Comparison of ENCODE assay signal across 26 cellular contexts in the genomic region with DNA sequence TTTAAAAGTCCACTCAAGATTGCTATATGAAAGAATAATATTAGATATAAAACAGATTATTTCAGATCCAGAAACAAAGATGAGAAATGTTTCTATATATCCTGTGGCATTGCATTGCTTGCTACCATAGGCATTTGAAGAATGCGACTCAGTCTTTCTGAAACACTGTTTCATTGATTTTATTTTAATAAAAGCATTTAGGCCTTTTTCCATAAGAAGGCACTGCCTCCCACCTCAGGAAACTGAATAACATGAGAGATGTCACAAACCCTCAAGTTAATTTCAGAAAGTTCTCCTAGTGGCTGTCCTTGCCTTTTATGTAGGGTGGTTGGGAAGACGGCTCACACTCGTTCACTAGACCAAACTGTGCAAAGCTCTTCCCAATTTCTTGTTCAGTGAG. TPM values are rescaled to one million over a fixed set of nuclear protein-coding genes. Genes with fewer than 3 reads are reported as not detected.
"Had no signal": no experiment of that assay in that cellular context is flagged by ENCODE, and none has a peak within 500 bp of the region (broad histone marks: within the 10 kb centered on the region; RNA-seq: fewer than 3 reads in every experiment).

No MANE protein-coding gene starts in this region.

- H3K27me3 ChIP-seq: cardiac muscle cell, spleen, thyroid gland, upper lobe of right lung had no signal

- H3K36me3 ChIP-seq: cardiac muscle cell, spleen, thyroid gland, upper lobe of right lung had no signal

- H3K27ac ChIP-seq: cardiac muscle cell, spleen, thyroid gland, upper lobe of right lung had no signal

- ATAC-seq: left ventricle myocardium superior, upper lobe of right lung had no signal

- H3K9me3 ChIP-seq: thyroid gland, upper lobe of right lung had no signal

- H3K27ac Mint-ChIP-seq: activated B cell treated with CpG ODN at 0.5 μM for 24 hours; activated CD4-positive, alpha-beta memory T cell treated with anti-CD3 and anti-CD28 coated beads for 36 hours; activated naive CD4-positive, alpha-beta T cell treated with anti-CD3 and anti-CD28 coated beads for 36 hours; activated naive CD8-positive, alpha-beta T cell treated with anti-CD3 and anti-CD28 coated beads, Interleukin-2, amount 10 ng/mL, durations not matched to agents 7 days and 5 days; stimulated activated naive CD8-positive, alpha-beta T cell treated with anti-CD3 and anti-CD28 coated beads, Interleukin-15, Interleukin-2, amounts not matched to agents 100 ng/mL and 50 ng/mL, for 24 hours had no signal

- H3K4me3 Mint-ChIP-seq: activated B cell treated with CpG ODN at 0.5 μM for 24 hours; activated CD4-positive, alpha-beta memory T cell treated with anti-CD3 and anti-CD28 coated beads for 36 hours; activated naive CD4-positive, alpha-beta T cell treated with anti-CD3 and anti-CD28 coated beads for 36 hours; activated naive CD8-positive, alpha-beta T cell treated with anti-CD3 and anti-CD28 coated beads, Interleukin-2, amount 10 ng/mL, durations not matched to agents 7 days and 5 days; nephron progenitor cell; stimulated activated naive CD8-positive, alpha-beta T cell treated with anti-CD3 and anti-CD28 coated beads, Interleukin-15, Interleukin-2, amounts not matched to agents 100 ng/mL and 50 ng/mL, for 24 hours had no signal

- H3K27me3 Mint-ChIP-seq: activated B cell treated with CpG ODN at 0.5 μM for 24 hours had no signal

- H3K4me3 ChIP-seq: cardiac muscle cell, spleen, thyroid gland, upper lobe of right lung had no signal

- H3K4me1 Mint-ChIP-seq: activated B cell treated with CpG ODN at 0.5 μM for 24 hours; activated naive CD8-positive, alpha-beta T cell treated with anti-CD3 and anti-CD28 coated beads, Interleukin-2, amount 10 ng/mL, durations not matched to agents 7 days and 5 days had no signal

- H3K4me1 ChIP-seq: spleen, thyroid gland, upper lobe of right lung had no signal

- H3K36me3 Mint-ChIP-seq: activated CD4-positive, alpha-beta memory T cell treated with anti-CD3 and anti-CD28 coated beads for 36 hours; activated naive CD8-positive, alpha-beta T cell treated with anti-CD3 and anti-CD28 coated beads, Interleukin-2, amount 10 ng/mL, durations not matched to agents 7 days and 5 days had no signal

- DNase-seq: activated B cell treated with CpG ODN at 0.5 μM for 24 hours; activated CD4-positive, alpha-beta memory T cell treated with anti-CD3 and anti-CD28 coated beads for 36 hours; activated CD4-positive, alpha-beta T cell treated with anti-CD3 and anti-CD28 coated beads for 4 hours; activated naive CD4-positive, alpha-beta T cell treated with anti-CD3 and anti-CD28 coated beads for 36 hours; activated naive CD8-positive, alpha-beta T cell treated with anti-CD3 and anti-CD28 coated beads, Interleukin-2, amount 10 ng/mL, durations not matched to agents 7 days and 5 days; activated T-cell treated with anti-CD3 and anti-CD28 coated beads, Interleukin-2, amount 50 U/mL, for 48 hours; amygdala; dermis blood vessel endothelial cell; effector CD8-positive, alpha-beta T cell; erythroblast; hippocampal formation; left ventricle myocardium superior; mammary epithelial cell; nephron progenitor cell; posterior cingulate gyrus; spleen; stimulated activated CD4-positive, alpha-beta T cell treated with anti-CD3 and anti-CD28 coated beads, Interleukin-4, amount 100 ng/mL, for 4 hours; substantia nigra; T-helper 9 cell; thyroid gland; upper lobe of right lung had no signal

RNA-seq across cellular contexts. Expression of gene PRPS1L1, which starts 23.3 kb away (rescaled TPM):
- total RNA-seq: activated B cell treated with CpG ODN at 0.5 μM for 24 hours; activated CD4-positive, alpha-beta memory T cell treated with anti-CD3 and anti-CD28 coated beads for 36 hours; activated naive CD4-positive, alpha-beta T cell treated with anti-CD3 and anti-CD28 coated beads for 36 hours; activated naive CD8-positive, alpha-beta T cell treated with anti-CD3 and anti-CD28 coated beads, Interleukin-2, amount 10 ng/mL, durations not matched to agents 7 days and 5 days; cardiac muscle cell; cerebellum; dermis blood vessel endothelial cell; frontal cortex; left ventricle myocardium superior; mammary epithelial cell; spleen; T-helper 1 cell treated with Interleukin-12 subunit alpha and Interleukin-12 subunit beta and Interleukin-4 antibody, amounts not matched to agents 30 ng/mL and 1 ng/mL, for 36 hours; thyroid gland; upper lobe of right lung had no signal
